ENCODE assay signal across 14 cellular contexts in the genomic region with DNA sequence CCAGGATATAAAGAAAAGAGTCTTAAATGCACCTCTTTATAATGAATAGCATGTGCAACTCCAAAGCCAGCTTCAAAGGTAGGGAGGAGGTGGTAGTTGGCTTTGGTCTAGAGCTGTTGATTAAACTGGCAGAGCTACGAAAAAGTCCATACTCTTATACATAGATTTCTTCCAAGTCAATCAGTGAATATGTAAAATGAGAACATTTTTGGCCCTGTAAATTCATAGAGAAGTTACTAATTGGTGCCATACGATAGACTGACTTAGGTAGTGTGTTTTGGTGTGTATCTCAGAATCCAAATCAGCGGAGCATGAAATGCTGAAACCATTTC. TPM values are rescaled to one million over a fixed set of nuclear protein-coding genes. Genes with fewer than 3 reads are reported as not detected.
DNase-seq lines count a peak whose midpoint lies in the region; TF ChIP-seq lines count a peak whose summit lies in the region.
"Had no signal": no experiment of that assay in that cellular context is flagged by ENCODE, and none has a peak within 500 bp of the region (broad histone marks: within the 10 kb centered on the region; RNA-seq: fewer than 3 reads in every experiment).

No MANE protein-coding gene starts in this region.

- intact Hi-C loops in Calu3 (cut with micrococcal nuclease; ENCODE audit: unreplicated experiment): no loop called here

- no TSS peak for BruUV-seq in Calu3 (replicated peaks; lab: Mats Ljungman, UMichigan)

- POLR2A ChIA-PET in HEK293T (lab: Yijun Ruan, JAX): interaction anchor here (2.2 kb wide), 1 partner anchor 17 kb away, joined by 18 read pairs; the partner anchor contains the start of gene DPY19L3

- H3K36me3 Mint-ChIP-seq in brain: peaks cover 2% of the 10 kb centered on the region
- H3K36me3 Mint-ChIP-seq in mesothelial cell of epicardium: no peaks in the 10 kb centered on the region
- peaks cover 4% of the 10 kb centered on the region for H3K36me3 Mint-ChIP-seq in Calu3 (ENCODE audit: insufficient read depth, unreplicated experiment)
- H3K36me3 Mint-ChIP-seq: IgD-negative memory B cell had no signal

- CTCF ChIA-PET in HEK293T (lab: Yijun Ruan, JAX): no interaction called here
- CTCF ChIA-PET in Calu3 (lab: Charles Lee): interaction anchor here (2.0 kb wide), 1 partner anchor 19 kb away, joined by 5 read pairs; no protein-coding TSS in a partner anchor

- H3K9me3 Mint-ChIP-seq in brain (no peaks in the 10 kb centered on the region), mesothelial cell of epicardium (no peaks in the 10 kb centered on the region), Calu3 (ENCODE audit: low read depth, unreplicated experiment) (no peaks in the 10 kb centered on the region)
- H3K9me3 Mint-ChIP-seq: CD4-positive, alpha-beta memory T cell had no signal

- H3K27ac Mint-ChIP-seq in brain: peak overlapping the region in 4 of 5 experiments; percentile 36 to 90 (median 85)
- peak overlapping the region; percentile 87 for H3K27ac Mint-ChIP-seq in mesothelial cell of epicardium
- H3K27ac Mint-ChIP-seq in Calu3 (ENCODE audit: unreplicated experiment): no peak overlapping the region
- H3K27ac Mint-ChIP-seq: CD4-positive, alpha-beta memory T cell; IgD-negative memory B cell had no signal

- peaks cover 4% of the 10 kb centered on the region for H3K27me3 Mint-ChIP-seq in brain
- H3K27me3 Mint-ChIP-seq in mesothelial cell of epicardium (ENCODE audit: low read depth): no peaks in the 10 kb centered on the region
- no peaks in the 10 kb centered on the region for H3K27me3 Mint-ChIP-seq in Calu3 (ENCODE audit: unreplicated experiment)
- H3K27me3 Mint-ChIP-seq: CD4-positive, alpha-beta memory T cell; IgD-negative memory B cell had no signal

- H3K4me1 Mint-ChIP-seq in brain (peaks cover 13% of the 10 kb centered on the region), mesothelial cell of epicardium (peaks cover 7% of the 10 kb centered on the region), Calu3 (ENCODE audit: low read depth, unreplicated experiment) (peaks cover 9% of the 10 kb centered on the region)

- DNase-seq in AG09319 (ENCODE audit: extremely low read depth, low read depth) (peak; percentile 7), HEK293T (ENCODE audit: extremely low spot score) (no peak), mesothelial cell of epicardium (ENCODE audit: low spot score in 2 of 2, unreplicated experiment in 2 of 2) (no peak), middle frontal gyrus (ENCODE audit: extremely low spot score, low spot score) (no peak), cerebellar cortex (ENCODE audit: low spot score) (no peak), NCI-H524 treated with DMSO at 0.1 percent for 48 hours (lab: John Stamatoyannopoulos, UW) (no peak), Calu3 (no peak)
- DNase-seq: CD4-positive, alpha-beta memory T cell; Karpas-422; NCI-H1092; NCI-H146; NCI-H524 had no signal

- H3K4me3 Mint-ChIP-seq in brain (peak overlapping the region in 3 of 5 experiments; percentile 7 to 45 (median 39)), mesothelial cell of epicardium (no peak overlapping the region), Calu3 (ENCODE audit: low read depth, unreplicated experiment) (no peak overlapping the region)
- H3K4me3 Mint-ChIP-seq: IgD-negative memory B cell had no signal

- TF ChIP-seq CTCF in AG09319 (IDR thresholded peaks at IDR 0.05; ENCODE audit: low read depth, low read length) (no peak), brain (conservative IDR thresholded peaks at IDR 0.05) (no peak), mesothelial cell of epicardium (IDR thresholded peaks at IDR 0.05; ENCODE audit: unreplicated experiment) (no peak), Calu3 (IDR thresholded peaks at IDR 0.05; ENCODE audit: unreplicated experiment) (no peak)

TF ChIP-seq in HEK293T, 16 proteins besides CTCF, POLR2A, EP300 and RAD21:
- TF ChIP-seq L3MBTL2 (conservative IDR thresholded peaks at IDR 0.05) (0 out of 2 replicates have a peak, but pooled peaks have one; percentile 17), FOXM1 (IDR thresholded peaks at IDR 0.05; ENCODE audit: borderline replicate concordance) (no peak)

RNA-seq across cellular contexts. Expression of gene DPY19L3, which starts 17.2 kb away (rescaled TPM):
- polyA plus RNA-seq in brain (ENCODE audit: insufficient read depth, low read depth, low replicate concordance): 25.4 TPM
- total RNA-seq in mesothelial cell of epicardium: 107 to 111 TPM (median 109 TPM) in 3 replicates
- total RNA-seq in Calu3 (2022): 23.8 and 29.4 TPM in 2 replicates

RNA-seq across cellular contexts. Expression of gene ZNF507, which starts 42.9 kb away (rescaled TPM):
- 16.7 TPM for polyA plus RNA-seq in brain (ENCODE audit: insufficient read depth, low read depth, low replicate concordance)
- total RNA-seq in mesothelial cell of epicardium (33.4 to 34.1 TPM (median 33.6 TPM) in 3 replicates), Calu3 (2022) (31.5 and 34.0 TPM in 2 replicates)

Comparison
In these comparisons a context has a peak if more than half of its experiments do, and no peak if none do; other contexts are left out.
1. H3K4me3 Mint-ChIP-seq: peak in brain (3 of 5); none in mesothelial cell of epicardium (single experiment) and Calu3 (single experiment).